In the genomic region with DNA sequence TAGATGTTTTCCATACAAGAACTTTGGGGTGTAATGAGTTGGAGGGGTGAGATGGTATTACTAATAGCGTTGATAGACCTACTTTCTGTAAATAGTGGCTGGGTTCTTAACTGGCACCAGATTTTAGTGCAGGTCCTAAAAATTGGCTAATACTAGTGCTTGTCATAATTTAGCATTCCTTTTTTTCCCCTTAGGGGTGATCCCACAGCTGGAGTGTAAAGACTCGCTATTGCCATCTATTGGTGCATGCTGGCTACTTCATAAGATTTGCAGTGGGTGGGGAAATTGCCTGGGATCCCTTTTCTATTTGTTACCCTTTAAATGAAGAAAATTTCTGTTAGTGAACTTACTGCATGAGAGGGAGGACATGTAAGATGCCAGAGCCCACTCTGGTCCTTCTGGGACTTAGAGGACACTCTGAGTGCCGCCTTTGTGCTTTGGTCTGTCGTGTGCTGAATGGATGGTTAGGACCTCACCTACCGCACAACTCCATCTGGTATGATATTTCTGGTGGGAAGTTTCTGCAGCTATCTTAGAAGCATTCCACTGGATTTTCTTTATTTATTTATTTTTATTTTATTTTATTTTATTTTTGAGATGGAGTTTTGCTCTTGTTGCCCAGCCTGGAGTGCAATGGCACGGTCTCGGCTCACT, we compare ENCODE assay signal across 9 cellular contexts.
DNase-seq lines count a peak whose midpoint lies in the region; ATAC-seq and TF ChIP-seq lines count a peak whose summit lies in the region.
"Had no signal": no experiment of that assay in that cellular context is flagged by ENCODE, and none has a peak within 500 bp of the region (broad histone marks: within the 10 kb centered on the region; RNA-seq: fewer than 3 reads in every experiment).

No MANE protein-coding gene starts in this region.

- H3K4me3 Mint-ChIP-seq in neural progenitor cell: no peak overlapping the region
- H3K4me3 Mint-ChIP-seq: IgD-negative memory B cell had no signal

- peaks cover 85% of the 10 kb centered on the region for H4K20me1 ChIP-seq in neural progenitor cell (ENCODE audit: low read depth)

- H3K27me3 ChIP-seq in BE2C (no peaks in the 10 kb centered on the region), neural progenitor cell (no peaks in the 10 kb centered on the region)

- peaks cover 17% of the 10 kb centered on the region for H3F3A ChIP-seq in neural progenitor cell (ENCODE audit: low read depth)

- TF ChIP-seq CTCF in BE2C (IDR thresholded peaks at IDR 0.05; ENCODE audit: low read depth, low read length) (peak; percentile 92), GM13977 (IDR thresholded peaks at IDR 0.05; ENCODE audit: extremely low read depth, insufficient read depth, missing control alignments) (peak; percentile 78), fibroblast of pulmonary artery (IDR thresholded peaks at IDR 0.05; ENCODE audit: low read length, missing control alignments) (peak; percentile 94), neural progenitor cell (IDR thresholded peaks at IDR 0.05) (peak; percentile 80)

- DNase-seq in BE2C: peak; percentile 58
- DNase-seq in GM13977 (ENCODE audit: low spot score): peak; percentile 48
- DNase-seq in NCI-H2196 treated with DMSO at 0.1 percent for 48 hours (lab: John Stamatoyannopoulos, UW; ENCODE audit: unreplicated experiment): peak; percentile 33
- peak; percentile 23 for DNase-seq in activated CD4-positive, alpha-beta T cell treated with anti-CD3 and anti-CD28 coated beads, Interleukin-2, amount 50 U/mL, for 1 hour
- DNase-seq in fibroblast of pulmonary artery (ENCODE audit: low read depth): peak; percentile 87
- DNase-seq in neural progenitor cell (ENCODE audit: low spot score): peak; percentile 69

- in situ Hi-C loops in GM13977 (cut with MboI; ENCODE audit: low pct_unique_long_range_greater_than_20kb, low sequenced_read_pairs, unreplicated experiment): no loop called here

- no peaks in the 10 kb centered on the region for H3K9me3 ChIP-seq in BE2C
- H3K9me3 ChIP-seq in neural progenitor cell (ENCODE audit: low read depth): no peaks in the 10 kb centered on the region

- H3K36me3 Mint-ChIP-seq in neural progenitor cell: peaks cover 12% of the 10 kb centered on the region
- H3K36me3 Mint-ChIP-seq: IgD-negative memory B cell had no signal

- H2AFZ ChIP-seq in neural progenitor cell (replicated peaks): no peak overlapping the region

- H3K9me3 Mint-ChIP-seq in neural progenitor cell: peaks cover 5% of the 10 kb centered on the region
- H3K9me3 Mint-ChIP-seq: IgD-negative memory B cell had no signal

- no peak for ATAC-seq in HG03469 (IDR thresholded peaks at IDR 0.05; ENCODE audit: unreplicated experiment)
- no peak for ATAC-seq in GM21447 (IDR thresholded peaks at IDR 0.05; ENCODE audit: unreplicated experiment)

- H3K4me3 ChIP-seq in BE2C (ENCODE audit: low read depth, low read length): no peak overlapping the region
- no peak overlapping the region for H3K4me3 ChIP-seq in fibroblast of pulmonary artery (replicated peaks; ENCODE audit: low read depth, low read length)
- H3K4me3 ChIP-seq in neural progenitor cell: no peak overlapping the region

- H3K27ac Mint-ChIP-seq in neural progenitor cell: no peak overlapping the region

- H3K4me2 ChIP-seq in neural progenitor cell: no peak overlapping the region

- H3K9ac ChIP-seq in neural progenitor cell: no peak overlapping the region

- peaks cover 7% of the 10 kb centered on the region for H3K27me3 Mint-ChIP-seq in neural progenitor cell (ENCODE audit: insufficient read depth, low read depth)
- H3K27me3 Mint-ChIP-seq: IgD-negative memory B cell had no signal

- H3K4me1 ChIP-seq in BE2C (peaks cover 53% of the 10 kb centered on the region), neural progenitor cell (peaks cover 80% of the 10 kb centered on the region)

- peaks cover 99% of the 10 kb centered on the region for H3K79me2 ChIP-seq in neural progenitor cell (ENCODE audit: low read depth)

- H3K36me3 ChIP-seq in BE2C (no peaks in the 10 kb centered on the region), neural progenitor cell (no peaks in the 10 kb centered on the region)

- H3K27ac ChIP-seq in neural progenitor cell: no peak overlapping the region

- H3K4me1 Mint-ChIP-seq in neural progenitor cell: peaks cover 80% of the 10 kb centered on the region

Comparison
In these comparisons a context has a peak if more than half of its experiments do, and no peak if none do; other contexts are left out.
1. DNase-seq: peak in every context shown above with its lines; median percentile 87 in fibroblast of pulmonary artery; 69 in neural progenitor cell; 58 in BE2C; 48 in GM13977; 33 in NCI-H2196 treated with DMSO at 0.1 percent for 48 hours; 23 in activated CD4-positive, alpha-beta T cell treated with anti-CD3 and anti-CD28 coated beads, Interleukin-2, amount 50 U/mL, for 1 hour.